ENCODE assay signal across 7 cellular contexts in genomic region chr1:233547726-233548125, GRCh38.
"Had no signal": no experiment of that assay in that cellular context is flagged by ENCODE, and none has a peak within 500 bp of the region (broad histone marks: within the 10 kb centered on the region; RNA-seq: fewer than 3 reads in every experiment).

No MANE protein-coding gene starts in this region.

- DNase-seq: IMR-90, KBM-7, KG1 had no signal

- H3K27ac Mint-ChIP-seq: IgD-negative memory B cell had no signal

- H3K27ac ChIP-seq: HL-60 had no signal

- H3K4me1 Mint-ChIP-seq: IgD-negative memory B cell had no signal

- H3K36me3 Mint-ChIP-seq: IgD-negative memory B cell had no signal

- ATAC-seq: HepG2, K562 had no signal

- H3K4me3 Mint-ChIP-seq: IgD-negative memory B cell had no signal
